In the genomic region with DNA sequence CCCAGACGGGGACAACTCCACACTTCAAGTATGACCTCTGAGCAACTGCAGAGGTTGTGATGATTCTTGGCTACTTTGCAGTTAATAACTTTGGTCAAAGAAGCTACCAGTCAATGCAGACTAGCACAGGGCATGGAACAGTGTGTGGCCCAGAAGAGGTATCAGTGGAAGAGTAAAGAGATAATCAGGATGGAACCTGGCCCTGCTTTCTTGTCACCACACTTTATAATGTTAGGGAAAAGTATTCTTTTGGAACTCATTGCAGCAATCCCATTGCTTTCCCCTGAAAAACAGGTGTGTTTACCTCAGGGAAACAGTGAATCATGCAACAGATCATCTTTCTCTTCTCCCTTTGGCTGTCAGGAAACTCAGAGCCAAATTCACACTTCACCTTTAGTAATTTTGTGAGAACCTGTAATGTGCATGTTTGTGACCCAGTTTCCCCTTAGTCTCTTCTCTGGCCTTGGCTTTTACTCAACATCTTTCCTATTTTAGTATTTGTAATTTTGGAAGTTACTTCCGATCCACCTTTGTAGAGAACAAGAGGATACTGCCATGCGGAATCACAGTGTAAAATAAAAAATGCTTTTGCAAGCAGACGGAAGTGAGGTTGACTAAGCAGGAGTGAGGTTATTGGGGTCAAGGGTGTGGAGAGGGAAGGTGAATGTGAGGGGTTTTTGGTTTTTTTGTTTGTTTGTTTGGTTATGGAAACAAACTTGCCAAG, we compare ENCODE assay signal across 12 cellular contexts. TPM values are rescaled to one million over a fixed set of nuclear protein-coding genes. Genes with fewer than 3 reads are reported as not detected.
DNase-seq lines count a peak whose midpoint lies in the region; ATAC-seq and TF ChIP-seq lines count a peak whose summit lies in the region.
"Had no signal": no experiment of that assay in that cellular context is flagged by ENCODE, and none has a peak within 500 bp of the region (broad histone marks: within the 10 kb centered on the region; RNA-seq: fewer than 3 reads in every experiment).

No MANE protein-coding gene starts in this region.

- no peak overlapping the region for H3K4me3 ChIP-seq in dorsolateral prefrontal cortex
- H3K4me3 ChIP-seq: cardiac muscle cell had no signal

- H3K4me3 Mint-ChIP-seq in T-helper 1 cell treated with Interleukin-12 subunit alpha and Interleukin-12 subunit beta and Interleukin-4 antibody, amounts not matched to agents 30 μg/mL and 1 μg/mL, for 36 hours, result peak overlapping the region; percentile 48
- H3K4me3 Mint-ChIP-seq in activated T-helper 2 cell treated with anti-CD3 and anti-CD28 coated beads, Interferon-gamma antibody, Interleukin-2, Interleukin-4, amounts not matched to agents 10 μg/mL and 5 μg/mL and 100 μg/mL, durations not matched to agents 14 hours and 24 hours and 36 hours (ENCODE audit: low read depth), result no peak overlapping the region
- peak overlapping the region in 4 of 10 donors; percentile 38 to 68 (median 56) for H3K4me3 Mint-ChIP-seq in naive thymus-derived CD8-positive, alpha-beta T cell
- H3K4me3 Mint-ChIP-seq: H9, neural crest cell had no signal

- no peak for TF ChIP-seq CTCF in dorsolateral prefrontal cortex (IDR thresholded peaks at IDR 0.05 in 54 of 56, conservative IDR thresholded peaks at IDR 0.05 in 2 of 56; ENCODE audit: low read depth in 1 of 56, partially characterized antibody in 56 of 56)

- POLR2A ChIA-PET in naive thymus-derived CD8-positive, alpha-beta T cell (lab: Charles Lee), result interaction anchor here (2.5 kb wide), 1 partner anchor 32 kb away, joined by 6 read pairs; a partner anchor contains a TSS

- DNase-seq in T-helper 1 cell, result no peak
- no peak for DNase-seq in activated T-helper 2 cell treated with anti-CD3 and anti-CD28 coated beads, Interferon-gamma antibody, Interleukin-2, Interleukin-4, amounts not matched to agents 10 μg/mL and 5 μg/mL and 100 μg/mL, durations not matched to agents 14 hours and 24 hours and 36 hours (ENCODE audit: low spot score)
- no peak for DNase-seq in naive thymus-derived CD8-positive, alpha-beta T cell
- no peak for DNase-seq in NCI-H526 treated with DMSO at 0.1 percent for 48 hours (lab: John Stamatoyannopoulos, UW)
- no peak for DNase-seq in dorsolateral prefrontal cortex
- DNase-seq: H9, NCI-H524 treated with DMSO at 0.1 percent for 48 hours had no signal

- peaks cover 47% of the 10 kb centered on the region for H3K4me1 Mint-ChIP-seq in T-helper 1 cell treated with Interleukin-12 subunit alpha and Interleukin-12 subunit beta and Interleukin-4 antibody, amounts not matched to agents 30 μg/mL and 1 μg/mL, for 36 hours (ENCODE audit: low read depth)
- peaks cover 45% of the 10 kb centered on the region for H3K4me1 Mint-ChIP-seq in activated T-helper 2 cell treated with anti-CD3 and anti-CD28 coated beads, Interferon-gamma antibody, Interleukin-2, Interleukin-4, amounts not matched to agents 10 μg/mL and 5 μg/mL and 100 μg/mL, durations not matched to agents 14 hours and 24 hours and 36 hours (ENCODE audit: low read depth)
- H3K4me1 Mint-ChIP-seq in naive thymus-derived CD8-positive, alpha-beta T cell, result peaks cover 23 to 48% (median 35%) of the 10 kb centered on the region in 4 donors
- H3K4me1 Mint-ChIP-seq: neural crest cell had no signal

- peaks cover 26% of the 10 kb centered on the region for H3K36me3 Mint-ChIP-seq in T-helper 1 cell treated with Interleukin-12 subunit alpha and Interleukin-12 subunit beta and Interleukin-4 antibody, amounts not matched to agents 30 μg/mL and 1 μg/mL, for 36 hours (ENCODE audit: low read depth)
- H3K36me3 Mint-ChIP-seq in activated T-helper 2 cell treated with anti-CD3 and anti-CD28 coated beads, Interferon-gamma antibody, Interleukin-2, Interleukin-4, amounts not matched to agents 10 μg/mL and 5 μg/mL and 100 μg/mL, durations not matched to agents 14 hours and 24 hours and 36 hours (ENCODE audit: low read depth), result peaks cover 17% of the 10 kb centered on the region
- peaks cover 0 to 12% (median under 1%) of the 10 kb centered on the region in 3 donors for H3K36me3 Mint-ChIP-seq in naive thymus-derived CD8-positive, alpha-beta T cell

- peak overlapping the region; percentile 95 for H3K27ac Mint-ChIP-seq in T-helper 1 cell treated with Interleukin-12 subunit alpha and Interleukin-12 subunit beta and Interleukin-4 antibody, amounts not matched to agents 30 μg/mL and 1 μg/mL, for 36 hours
- H3K27ac Mint-ChIP-seq in activated T-helper 2 cell treated with anti-CD3 and anti-CD28 coated beads, Interferon-gamma antibody, Interleukin-2, Interleukin-4, amounts not matched to agents 10 μg/mL and 5 μg/mL and 100 μg/mL, durations not matched to agents 14 hours and 24 hours and 36 hours, result peak overlapping the region; percentile 85
- peak overlapping the region in 9 of 10 donors; percentile 36 to 86 (median 72) for H3K27ac Mint-ChIP-seq in naive thymus-derived CD8-positive, alpha-beta T cell

- ATAC-seq in HG03175 (IDR thresholded peaks at IDR 0.05; ENCODE audit: unreplicated experiment), result peak; percentile 26
- peak in 1 of 2 donors; percentile 25 for ATAC-seq in naive thymus-derived CD8-positive, alpha-beta T cell
- no peak for ATAC-seq in GM18868 (IDR thresholded peaks at IDR 0.05; ENCODE audit: unreplicated experiment)

- H3K27ac ChIP-seq in dorsolateral prefrontal cortex, result no peak overlapping the region
- H3K27ac ChIP-seq: cardiac muscle cell had no signal

- no peaks in the 10 kb centered on the region for H3K27me3 Mint-ChIP-seq in T-helper 1 cell treated with Interleukin-12 subunit alpha and Interleukin-12 subunit beta and Interleukin-4 antibody, amounts not matched to agents 30 μg/mL and 1 μg/mL, for 36 hours (ENCODE audit: low read depth)
- peaks cover 2% of the 10 kb centered on the region for H3K27me3 Mint-ChIP-seq in activated T-helper 2 cell treated with anti-CD3 and anti-CD28 coated beads, Interferon-gamma antibody, Interleukin-2, Interleukin-4, amounts not matched to agents 10 μg/mL and 5 μg/mL and 100 μg/mL, durations not matched to agents 14 hours and 24 hours and 36 hours (ENCODE audit: low read depth)
- peaks cover 0 to 3% (median 0%) of the 10 kb centered on the region in 5 donors for H3K27me3 Mint-ChIP-seq in naive thymus-derived CD8-positive, alpha-beta T cell

- no peaks in the 10 kb centered on the region for H3K27me3 ChIP-seq in dorsolateral prefrontal cortex
- H3K27me3 ChIP-seq: cardiac muscle cell had no signal

- H3K9me3 Mint-ChIP-seq in T-helper 1 cell treated with Interleukin-12 subunit alpha and Interleukin-12 subunit beta and Interleukin-4 antibody, amounts not matched to agents 30 μg/mL and 1 μg/mL, for 36 hours, result no peaks in the 10 kb centered on the region
- no peaks in the 10 kb centered on the region for H3K9me3 Mint-ChIP-seq in activated T-helper 2 cell treated with anti-CD3 and anti-CD28 coated beads, Interferon-gamma antibody, Interleukin-2, Interleukin-4, amounts not matched to agents 10 μg/mL and 5 μg/mL and 100 μg/mL, durations not matched to agents 14 hours and 24 hours and 36 hours
- no peaks in the 10 kb centered on the region for H3K9me3 Mint-ChIP-seq in naive thymus-derived CD8-positive, alpha-beta T cell
- H3K9me3 Mint-ChIP-seq: H9, neural crest cell had no signal

- intact Hi-C loops in activated T-helper 2 cell treated with anti-CD3 and anti-CD28 coated beads, Interferon-gamma antibody, Interleukin-2, Interleukin-4, amounts not matched to agents 10 μg/mL and 5 μg/mL and 100 μg/mL, durations not matched to agents 14 hours and 24 hours and 36 hours (cut with micrococcal nuclease), result loop anchor here (2.0 to 5.0 kb wide), 2 partner anchors 32 to 95 kb away; a partner anchor contains a TSS
- intact Hi-C loops in dorsolateral prefrontal cortex (cut with DNase I), result no loop called here

RNA-seq across cellular contexts. Expression of a gene that starts 14.2 kb away (rescaled TPM):
- total RNA-seq in activated T-helper 2 cell treated with anti-CD3 and anti-CD28 coated beads, Interferon-gamma antibody, Interleukin-2, Interleukin-4, amounts not matched to agents 10 μg/mL and 5 μg/mL and 100 μg/mL, durations not matched to agents 14 hours and 24 hours and 36 hours, result 1.0 and 1.1 TPM in 2 replicates
- total RNA-seq in naive thymus-derived CD8-positive, alpha-beta T cell, result 1 to 10 TPM; 2.3 to 2.8 TPM
- 1 to 10 TPM in 2 of 3 donors, under 1 TPM in 1; 0.91 to 1.8 (median 1.1) TPM for polyA plus RNA-seq in naive thymus-derived CD8-positive, alpha-beta T cell
- total RNA-seq in dorsolateral prefrontal cortex, result 10 to 100 TPM in 26 of 120 experiments, 1 to 10 TPM in 94; 5.0 to 15.7 (median 8.2) TPM

RNA-seq across cellular contexts. Expression of a gene that starts 32.3 kb away (rescaled TPM):
- 10.0 and 12.1 TPM in 2 replicates for total RNA-seq in activated T-helper 2 cell treated with anti-CD3 and anti-CD28 coated beads, Interferon-gamma antibody, Interleukin-2, Interleukin-4, amounts not matched to agents 10 μg/mL and 5 μg/mL and 100 μg/mL, durations not matched to agents 14 hours and 24 hours and 36 hours
- total RNA-seq in naive thymus-derived CD8-positive, alpha-beta T cell, result 10 to 100 TPM; 14.3 to 15.8 TPM
- 1 to 10 TPM; 6.4 to 9.3 (median 8.8) TPM for polyA plus RNA-seq in naive thymus-derived CD8-positive, alpha-beta T cell
- 10 to 100 TPM; 12.4 to 45.6 (median 20.6) TPM for total RNA-seq in dorsolateral prefrontal cortex

RNA-seq across cellular contexts. Expression of a gene that starts 53.5 kb away (rescaled TPM):
- 60.4 and 62.6 TPM in 2 replicates for total RNA-seq in activated T-helper 2 cell treated with anti-CD3 and anti-CD28 coated beads, Interferon-gamma antibody, Interleukin-2, Interleukin-4, amounts not matched to agents 10 μg/mL and 5 μg/mL and 100 μg/mL, durations not matched to agents 14 hours and 24 hours and 36 hours
- total RNA-seq in naive thymus-derived CD8-positive, alpha-beta T cell, result 10 to 100 TPM; 49.1 to 51.2 TPM
- 10 to 100 TPM; 38.6 to 60.9 (median 50.9) TPM for polyA plus RNA-seq in naive thymus-derived CD8-positive, alpha-beta T cell
- 10 to 100 TPM; 37.8 to 95.6 (median 69.7) TPM for total RNA-seq in dorsolateral prefrontal cortex
